In the genomic region with DNA sequence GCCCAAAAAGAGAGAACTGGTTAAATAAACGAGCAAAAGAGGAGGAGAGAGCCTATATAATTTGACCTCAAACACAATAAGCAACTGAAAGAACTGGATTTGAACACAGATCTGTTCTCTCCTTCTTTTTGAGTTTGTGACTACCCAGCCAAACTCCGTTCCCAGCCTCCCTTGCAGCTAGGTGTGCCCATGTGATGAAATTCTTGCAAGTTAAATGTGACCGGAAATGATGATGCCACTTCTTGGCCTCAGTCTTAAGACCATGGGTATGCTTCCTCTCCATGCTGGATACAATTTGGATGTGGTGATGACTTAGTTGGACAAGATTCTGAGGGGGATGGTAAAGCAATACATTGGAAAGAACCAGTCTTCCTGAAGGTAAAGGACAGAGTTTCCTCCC, we compare ENCODE assay signal across 1 cellular context.
TF ChIP-seq lines count a peak whose summit lies in the region.

No MANE protein-coding gene starts in this region.

TF ChIP-seq in IMR-90, 13 proteins besides CTCF, POLR2A, EP300 and RAD21:
- TF ChIP-seq MXI1 (IDR thresholded peaks at IDR 0.05; ENCODE audit: borderline replicate concordance, low read depth, low read length) = no peak
- TF ChIP-seq MAZ (IDR thresholded peaks at IDR 0.05; ENCODE audit: borderline replicate concordance, low read depth, low read length) = no peak
